Comparison of ENCODE assay signal across 7 cellular contexts in genomic region chr9:131734165-131734610, GRCh38. TPM values are rescaled to one million over a fixed set of nuclear protein-coding genes. Genes with fewer than 3 reads are reported as not detected.
A peak's percentile ranks its signal among the peaks of the same experiment; 100 is the strongest.
DNase-seq lines count a peak whose midpoint lies in the region; ATAC-seq, FAIRE-seq and TF ChIP-seq lines count a peak whose summit lies in the region.

No MANE protein-coding gene starts in this region.

- no peak for FAIRE-seq in GM12891 (lab: Jason Lieb, UNC)

- H3K27ac Mint-ChIP-seq in activated T-helper 17 cell treated with anti-CD3 and anti-CD28 coated beads, Interleukin-2, amount 50 U/mL, for 72 hours = peak overlapping the region; percentile 92

- no peak for DNase-seq in GM12891 (ENCODE audit: insufficient read length, low spot score)
- DNase-seq in NCI-H2029 treated with DMSO at 0.1 percent for 48 hours (lab: John Stamatoyannopoulos, UW) = peak; percentile 61
- peak; percentile 38 for DNase-seq in iris pigment epithelial cell (ENCODE audit: low read depth)
- peak; percentile 71 to 81 for DNase-seq in aorta

- TF ChIP-seq POLR2A in GM12891 (IDR thresholded peaks at IDR 0.05; ENCODE audit: low read depth, low read length) = no peak

- no peaks in the 10 kb centered on the region for H3K9me3 ChIP-seq in aorta (ENCODE audit: control insufficient read depth, low read length)

- no peaks in the 10 kb centered on the region for H3K36me3 ChIP-seq in aorta (ENCODE audit: control insufficient read depth in 1 of 2, insufficient read depth in 2 of 2, low read length in 1 of 2)

- 38 to 40% methylated on average over 6 of the region's 6 CpGs for WGBS in aorta, 2 donors

- ATAC-seq in activated T-helper 17 cell treated with anti-CD3 and anti-CD28 coated beads, Interleukin-2, amount 50 U/mL, for 72 hours (replicated peaks) = no peak
- peak; percentile 27 for ATAC-seq in aorta (ENCODE audit: low FRiP score)
- no peak for ATAC-seq in HG03457 (IDR thresholded peaks at IDR 0.05; ENCODE audit: unreplicated experiment)
- ATAC-seq in HG03196 (IDR thresholded peaks at IDR 0.05; ENCODE audit: unreplicated experiment) = no peak

- intact Hi-C loops in aorta (cut with DNase I) = loop anchor here in 1 of 2 donors (5.0 kb wide), 1 partner anchor 57 kb away; no protein-coding TSS in a partner anchor

- peaks cover 75% of the 10 kb centered on the region for H3K36me3 Mint-ChIP-seq in activated T-helper 17 cell treated with anti-CD3 and anti-CD28 coated beads, Interleukin-2, amount 50 U/mL, for 72 hours (ENCODE audit: low read depth)

- peaks cover 5 to 8% of the 10 kb centered on the region in 2 donors for H3K4me1 ChIP-seq in aorta (ENCODE audit: control insufficient read depth in 1 of 2, insufficient read depth in 2 of 2, low read length in 2 of 2)

- H3K4me3 Mint-ChIP-seq in activated T-helper 17 cell treated with anti-CD3 and anti-CD28 coated beads, Interleukin-2, amount 50 U/mL, for 72 hours = peak overlapping the region; percentile 87

- H3K27ac ChIP-seq in aorta (ENCODE audit: low read depth in 1 of 2, low read length in 2 of 2) = peak overlapping the region; percentile 37 to 60

- H3K4me1 Mint-ChIP-seq in activated T-helper 17 cell treated with anti-CD3 and anti-CD28 coated beads, Interleukin-2, amount 50 U/mL, for 72 hours = peaks cover 63% of the 10 kb centered on the region

- no peaks in the 10 kb centered on the region for H3K27me3 ChIP-seq in aorta (ENCODE audit: control insufficient read depth in 1 of 2, insufficient read depth in 2 of 2, low read length in 1 of 2)

- H3K4me3 ChIP-seq in aorta (ENCODE audit: low read length in 2 of 2) = no peak overlapping the region

- H3K27me3 Mint-ChIP-seq in activated T-helper 17 cell treated with anti-CD3 and anti-CD28 coated beads, Interleukin-2, amount 50 U/mL, for 72 hours = no peaks in the 10 kb centered on the region

- no peaks in the 10 kb centered on the region for H3K9me3 Mint-ChIP-seq in activated T-helper 17 cell treated with anti-CD3 and anti-CD28 coated beads, Interleukin-2, amount 50 U/mL, for 72 hours

TF ChIP-seq in GM12891, 5 proteins besides CTCF, POLR2A, EP300 and RAD21:
- TF ChIP-seq TAF1 (IDR thresholded peaks at IDR 0.05; ENCODE audit: low read depth, low read length) = no peak
- TF ChIP-seq SPI1 (IDR thresholded peaks at IDR 0.05; ENCODE audit: low read depth, low read length) = peak; percentile 27; the same call in 1 of the 2 replicates

RNA-seq across cellular contexts. Expression of gene RAPGEF1, which starts 5.7 kb away (rescaled TPM):
- 45.5 TPM for polyA plus RNA-seq in GM12891 (2012; ENCODE audit: low read depth, missing spikeins)
- 100 to 1,000 TPM; 147 to 167 TPM for total RNA-seq in activated T-helper 17 cell treated with anti-CD3 and anti-CD28 coated beads, Interleukin-2, amount 50 U/mL, for 72 hours
- 10 to 100 TPM; 85.9 to 93.2 TPM for total RNA-seq in aorta
- 10 to 100 TPM; 17.5 to 23.4 TPM for polyA plus RNA-seq in aorta
